Comparison of ENCODE assay signal across 1 cellular context in the genomic region with DNA sequence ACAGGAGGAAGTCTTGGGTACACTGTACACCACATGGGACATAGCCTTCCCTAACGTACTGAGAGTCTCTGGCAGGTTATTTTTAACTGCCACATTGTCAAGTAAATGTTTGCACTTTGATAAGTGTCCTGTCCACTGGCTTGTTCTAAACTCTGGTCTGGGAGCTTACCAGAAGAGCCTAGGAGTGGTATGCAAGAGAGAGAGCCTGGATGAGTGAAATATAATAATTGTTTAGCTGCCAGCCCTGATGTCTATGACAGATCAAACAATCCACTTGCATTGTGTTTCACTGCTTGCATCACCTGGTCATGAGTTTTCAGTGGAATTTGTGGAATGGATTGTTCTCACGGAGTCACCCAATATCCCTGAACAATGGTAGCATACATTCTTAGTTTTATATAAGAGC.
TF ChIP-seq lines count a peak whose summit lies in the region.

No MANE protein-coding gene starts in this region.

TF ChIP-seq in HepG2, 621 proteins besides CTCF, POLR2A, EP300 and RAD21 (continued from another document):
- TF ChIP-seq, protein P1, sequence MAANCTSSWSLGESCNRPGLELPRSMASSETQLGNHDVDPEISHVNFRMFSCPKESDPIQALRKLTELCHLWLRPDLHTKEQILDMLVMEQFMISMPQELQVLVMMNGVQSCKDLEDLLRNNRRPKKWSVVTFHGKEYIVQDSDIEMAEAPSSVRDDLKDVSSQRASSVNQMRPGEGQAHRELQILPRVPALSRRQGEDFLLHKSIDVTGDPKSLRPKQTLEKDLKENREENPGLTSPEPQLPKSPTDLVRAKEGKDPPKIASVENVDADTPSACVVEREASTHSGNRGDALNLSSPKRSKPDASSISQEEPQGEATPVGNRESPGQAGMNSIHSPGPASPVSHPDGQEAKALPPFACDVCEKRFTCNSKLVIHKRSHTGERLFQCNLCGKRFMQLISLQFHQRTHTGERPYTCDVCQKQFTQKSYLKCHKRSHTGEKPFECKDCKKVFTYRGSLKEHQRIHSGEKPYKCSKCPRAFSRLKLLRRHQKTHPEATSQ (CRISPR knock-in tag; IDR thresholded peaks at IDR 0.05; ENCODE audit: borderline replicate concordance): no peak
- no peak for TF ChIP-seq BHLHE40 (IDR thresholded peaks at IDR 0.05; ENCODE audit: low read length)
- TF ChIP-seq, protein P2, sequence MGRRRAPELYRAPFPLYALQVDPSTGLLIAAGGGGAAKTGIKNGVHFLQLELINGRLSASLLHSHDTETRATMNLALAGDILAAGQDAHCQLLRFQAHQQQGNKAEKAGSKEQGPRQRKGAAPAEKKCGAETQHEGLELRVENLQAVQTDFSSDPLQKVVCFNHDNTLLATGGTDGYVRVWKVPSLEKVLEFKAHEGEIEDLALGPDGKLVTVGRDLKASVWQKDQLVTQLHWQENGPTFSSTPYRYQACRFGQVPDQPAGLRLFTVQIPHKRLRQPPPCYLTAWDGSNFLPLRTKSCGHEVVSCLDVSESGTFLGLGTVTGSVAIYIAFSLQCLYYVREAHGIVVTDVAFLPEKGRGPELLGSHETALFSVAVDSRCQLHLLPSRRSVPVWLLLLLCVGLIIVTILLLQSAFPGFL (CRISPR knock-in tag; IDR thresholded peaks at IDR 0.05): no peak
- TF ChIP-seq, protein P3, sequence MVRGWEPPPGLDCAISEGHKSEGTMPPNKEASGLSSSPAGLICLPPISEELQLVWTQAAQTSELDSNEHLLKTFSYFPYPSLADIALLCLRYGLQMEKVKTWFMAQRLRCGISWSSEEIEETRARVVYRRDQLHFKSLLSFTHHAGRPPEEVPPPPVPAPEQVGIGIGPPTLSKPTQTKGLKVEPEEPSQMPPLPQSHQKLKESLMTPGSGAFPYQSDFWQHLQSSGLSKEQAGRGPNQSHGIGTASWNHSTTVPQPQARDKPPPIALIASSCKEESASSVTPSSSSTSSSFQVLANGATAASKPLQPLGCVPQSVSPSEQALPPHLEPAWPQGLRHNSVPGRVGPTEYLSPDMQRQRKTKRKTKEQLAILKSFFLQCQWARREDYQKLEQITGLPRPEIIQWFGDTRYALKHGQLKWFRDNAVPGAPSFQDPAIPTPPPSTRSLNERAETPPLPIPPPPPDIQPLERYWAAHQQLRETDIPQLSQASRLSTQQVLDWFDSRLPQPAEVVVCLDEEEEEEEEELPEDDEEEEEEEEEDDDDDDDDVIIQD (CRISPR knock-in tag; IDR thresholded peaks at IDR 0.05; ENCODE audit: low read depth): no peak
- no peak for TF ChIP-seq MIER2 (CRISPR knock-in tag; IDR thresholded peaks at IDR 0.05)
- no peak for TF ChIP-seq XRCC5 (optimal IDR thresholded peaks at IDR 0.05; ENCODE audit: low read length)
- TF ChIP-seq MTA1 (CRISPR knock-in tag; IDR thresholded peaks at IDR 0.05; ENCODE audit: borderline replicate concordance): no peak
- TF ChIP-seq ZBTB38 (CRISPR knock-in tag; IDR thresholded peaks at IDR 0.05): no peak
- TF ChIP-seq YEATS2 (CRISPR knock-in tag; IDR thresholded peaks at IDR 0.05; ENCODE audit: borderline replicate concordance): no peak
- TF ChIP-seq GATAD2A (CRISPR knock-in tag; IDR thresholded peaks at IDR 0.05): no peak
- TF ChIP-seq ZBTB7A (CRISPR knock-in tag; IDR thresholded peaks at IDR 0.05): no peak
- TF ChIP-seq, protein P4, sequence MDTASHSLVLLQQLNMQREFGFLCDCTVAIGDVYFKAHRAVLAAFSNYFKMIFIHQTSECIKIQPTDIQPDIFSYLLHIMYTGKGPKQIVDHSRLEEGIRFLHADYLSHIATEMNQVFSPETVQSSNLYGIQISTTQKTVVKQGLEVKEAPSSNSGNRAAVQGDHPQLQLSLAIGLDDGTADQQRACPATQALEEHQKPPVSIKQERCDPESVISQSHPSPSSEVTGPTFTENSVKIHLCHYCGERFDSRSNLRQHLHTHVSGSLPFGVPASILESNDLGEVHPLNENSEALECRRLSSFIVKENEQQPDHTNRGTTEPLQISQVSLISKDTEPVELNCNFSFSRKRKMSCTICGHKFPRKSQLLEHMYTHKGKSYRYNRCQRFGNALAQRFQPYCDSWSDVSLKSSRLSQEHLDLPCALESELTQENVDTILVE (CRISPR knock-in tag; IDR thresholded peaks at IDR 0.05): no peak
- peak; percentile 31; the same call in 1 of the 2 replicates for TF ChIP-seq ZNF331 (CRISPR knock-in tag; IDR thresholded peaks at IDR 0.05)
- TF ChIP-seq ETV5 (CRISPR knock-in tag; IDR thresholded peaks at IDR 0.05; ENCODE audit: borderline replicate concordance): no peak
- TF ChIP-seq ETV6 (CRISPR knock-in tag; conservative IDR thresholded peaks at IDR 0.05): no peak
- TF ChIP-seq NFYC (CRISPR knock-in tag; IDR thresholded peaks at IDR 0.05): no peak
- TF ChIP-seq ZNF629 (CRISPR knock-in tag; conservative IDR thresholded peaks at IDR 0.05): no peak
- TF ChIP-seq NCOA2 (CRISPR knock-in tag; IDR thresholded peaks at IDR 0.05): 0 out of 2 replicates have a peak, but pooled peaks have one; percentile 30
- TF ChIP-seq KDM2A (CRISPR knock-in tag; IDR thresholded peaks at IDR 0.05; ENCODE audit: borderline replicate concordance, low read depth): no peak
- no peak for TF ChIP-seq KLF13 (CRISPR knock-in tag; IDR thresholded peaks at IDR 0.05)
- no peak for TF ChIP-seq CHD4 (IDR thresholded peaks at IDR 0.05; ENCODE audit: borderline replicate concordance, low read length)
- TF ChIP-seq ZNF564 (CRISPR knock-in tag; IDR thresholded peaks at IDR 0.05): no peak
- no peak for TF ChIP-seq ZSCAN31 (CRISPR knock-in tag; IDR thresholded peaks at IDR 0.05; ENCODE audit: low read depth)
- TF ChIP-seq, protein P5, sequence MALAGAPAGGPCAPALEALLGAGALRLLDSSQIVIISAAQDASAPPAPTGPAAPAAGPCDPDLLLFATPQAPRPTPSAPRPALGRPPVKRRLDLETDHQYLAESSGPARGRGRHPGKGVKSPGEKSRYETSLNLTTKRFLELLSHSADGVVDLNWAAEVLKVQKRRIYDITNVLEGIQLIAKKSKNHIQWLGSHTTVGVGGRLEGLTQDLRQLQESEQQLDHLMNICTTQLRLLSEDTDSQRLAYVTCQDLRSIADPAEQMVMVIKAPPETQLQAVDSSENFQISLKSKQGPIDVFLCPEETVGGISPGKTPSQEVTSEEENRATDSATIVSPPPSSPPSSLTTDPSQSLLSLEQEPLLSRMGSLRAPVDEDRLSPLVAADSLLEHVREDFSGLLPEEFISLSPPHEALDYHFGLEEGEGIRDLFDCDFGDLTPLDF (CRISPR knock-in tag; IDR thresholded peaks at IDR 0.05): no peak
- no peak for TF ChIP-seq HMGA1 (CRISPR knock-in tag; conservative IDR thresholded peaks at IDR 0.05)
- TF ChIP-seq, protein P6, sequence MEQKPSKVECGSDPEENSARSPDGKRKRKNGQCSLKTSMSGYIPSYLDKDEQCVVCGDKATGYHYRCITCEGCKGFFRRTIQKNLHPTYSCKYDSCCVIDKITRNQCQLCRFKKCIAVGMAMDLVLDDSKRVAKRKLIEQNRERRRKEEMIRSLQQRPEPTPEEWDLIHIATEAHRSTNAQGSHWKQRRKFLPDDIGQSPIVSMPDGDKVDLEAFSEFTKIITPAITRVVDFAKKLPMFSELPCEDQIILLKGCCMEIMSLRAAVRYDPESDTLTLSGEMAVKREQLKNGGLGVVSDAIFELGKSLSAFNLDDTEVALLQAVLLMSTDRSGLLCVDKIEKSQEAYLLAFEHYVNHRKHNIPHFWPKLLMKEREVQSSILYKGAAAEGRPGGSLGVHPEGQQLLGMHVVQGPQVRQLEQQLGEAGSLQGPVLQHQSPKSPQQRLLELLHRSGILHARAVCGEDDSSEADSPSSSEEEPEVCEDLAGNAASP (CRISPR knock-in tag; IDR thresholded peaks at IDR 0.05; ENCODE audit: borderline replicate concordance): 0 out of 2 replicates have a peak, but pooled peaks have one; percentile 10
- no peak for TF ChIP-seq MYNN (CRISPR knock-in tag; IDR thresholded peaks at IDR 0.05; ENCODE audit: low read depth)
- no peak for TF ChIP-seq YEATS4 (CRISPR knock-in tag; IDR thresholded peaks at IDR 0.05; ENCODE audit: borderline replicate concordance)
- no peak for TF ChIP-seq SIN3B (IDR thresholded peaks at IDR 0.05; ENCODE audit: low read length)
- TF ChIP-seq, protein P7, sequence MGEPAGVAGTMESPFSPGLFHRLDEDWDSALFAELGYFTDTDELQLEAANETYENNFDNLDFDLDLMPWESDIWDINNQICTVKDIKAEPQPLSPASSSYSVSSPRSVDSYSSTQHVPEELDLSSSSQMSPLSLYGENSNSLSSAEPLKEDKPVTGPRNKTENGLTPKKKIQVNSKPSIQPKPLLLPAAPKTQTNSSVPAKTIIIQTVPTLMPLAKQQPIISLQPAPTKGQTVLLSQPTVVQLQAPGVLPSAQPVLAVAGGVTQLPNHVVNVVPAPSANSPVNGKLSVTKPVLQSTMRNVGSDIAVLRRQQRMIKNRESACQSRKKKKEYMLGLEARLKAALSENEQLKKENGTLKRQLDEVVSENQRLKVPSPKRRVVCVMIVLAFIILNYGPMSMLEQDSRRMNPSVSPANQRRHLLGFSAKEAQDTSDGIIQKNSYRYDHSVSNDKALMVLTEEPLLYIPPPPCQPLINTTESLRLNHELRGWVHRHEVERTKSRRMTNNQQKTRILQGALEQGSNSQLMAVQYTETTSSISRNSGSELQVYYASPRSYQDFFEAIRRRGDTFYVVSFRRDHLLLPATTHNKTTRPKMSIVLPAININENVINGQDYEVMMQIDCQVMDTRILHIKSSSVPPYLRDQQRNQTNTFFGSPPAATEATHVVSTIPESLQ (CRISPR knock-in tag; conservative IDR thresholded peaks at IDR 0.05): no peak
- no peak for TF ChIP-seq NCOA5 (CRISPR knock-in tag; IDR thresholded peaks at IDR 0.05)
- no peak for TF ChIP-seq ZNF562 (CRISPR knock-in tag; IDR thresholded peaks at IDR 0.05; ENCODE audit: borderline replicate concordance)
- TF ChIP-seq AGO2 (optimal IDR thresholded peaks at IDR 0.05; ENCODE audit: low read depth, low read length): no peak
- no peak for TF ChIP-seq HDAC1 (CRISPR knock-in tag; IDR thresholded peaks at IDR 0.05)
- TF ChIP-seq RCOR2 (CRISPR knock-in tag; IDR thresholded peaks at IDR 0.05): no peak
- TF ChIP-seq ZNF484 (CRISPR knock-in tag; IDR thresholded peaks at IDR 0.05; ENCODE audit: borderline replicate concordance, low read depth): no peak
- TF ChIP-seq ZNF788 (CRISPR knock-in tag; IDR thresholded peaks at IDR 0.05; ENCODE audit: borderline replicate concordance): no peak
- TF ChIP-seq U2AF2 (IDR thresholded peaks at IDR 0.05; ENCODE audit: low read depth, low read length): no peak
- TF ChIP-seq JUND (CRISPR knock-in tag; IDR thresholded peaks at IDR 0.05): no peak
- TF ChIP-seq, protein P8, sequence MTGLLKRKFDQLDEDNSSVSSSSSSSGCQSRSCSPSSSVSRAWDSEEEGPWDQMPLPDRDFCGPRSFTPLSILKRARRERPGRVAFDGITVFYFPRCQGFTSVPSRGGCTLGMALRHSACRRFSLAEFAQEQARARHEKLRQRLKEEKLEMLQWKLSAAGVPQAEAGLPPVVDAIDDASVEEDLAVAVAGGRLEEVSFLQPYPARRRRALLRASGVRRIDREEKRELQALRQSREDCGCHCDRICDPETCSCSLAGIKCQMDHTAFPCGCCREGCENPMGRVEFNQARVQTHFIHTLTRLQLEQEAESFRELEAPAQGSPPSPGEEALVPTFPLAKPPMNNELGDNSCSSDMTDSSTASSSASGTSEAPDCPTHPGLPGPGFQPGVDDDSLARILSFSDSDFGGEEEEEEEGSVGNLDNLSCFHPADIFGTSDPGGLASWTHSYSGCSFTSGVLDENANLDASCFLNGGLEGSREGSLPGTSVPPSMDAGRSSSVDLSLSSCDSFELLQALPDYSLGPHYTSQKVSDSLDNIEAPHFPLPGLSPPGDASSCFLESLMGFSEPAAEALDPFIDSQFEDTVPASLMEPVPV (CRISPR knock-in tag; IDR thresholded peaks at IDR 0.05): no peak
- TF ChIP-seq, protein P9, sequence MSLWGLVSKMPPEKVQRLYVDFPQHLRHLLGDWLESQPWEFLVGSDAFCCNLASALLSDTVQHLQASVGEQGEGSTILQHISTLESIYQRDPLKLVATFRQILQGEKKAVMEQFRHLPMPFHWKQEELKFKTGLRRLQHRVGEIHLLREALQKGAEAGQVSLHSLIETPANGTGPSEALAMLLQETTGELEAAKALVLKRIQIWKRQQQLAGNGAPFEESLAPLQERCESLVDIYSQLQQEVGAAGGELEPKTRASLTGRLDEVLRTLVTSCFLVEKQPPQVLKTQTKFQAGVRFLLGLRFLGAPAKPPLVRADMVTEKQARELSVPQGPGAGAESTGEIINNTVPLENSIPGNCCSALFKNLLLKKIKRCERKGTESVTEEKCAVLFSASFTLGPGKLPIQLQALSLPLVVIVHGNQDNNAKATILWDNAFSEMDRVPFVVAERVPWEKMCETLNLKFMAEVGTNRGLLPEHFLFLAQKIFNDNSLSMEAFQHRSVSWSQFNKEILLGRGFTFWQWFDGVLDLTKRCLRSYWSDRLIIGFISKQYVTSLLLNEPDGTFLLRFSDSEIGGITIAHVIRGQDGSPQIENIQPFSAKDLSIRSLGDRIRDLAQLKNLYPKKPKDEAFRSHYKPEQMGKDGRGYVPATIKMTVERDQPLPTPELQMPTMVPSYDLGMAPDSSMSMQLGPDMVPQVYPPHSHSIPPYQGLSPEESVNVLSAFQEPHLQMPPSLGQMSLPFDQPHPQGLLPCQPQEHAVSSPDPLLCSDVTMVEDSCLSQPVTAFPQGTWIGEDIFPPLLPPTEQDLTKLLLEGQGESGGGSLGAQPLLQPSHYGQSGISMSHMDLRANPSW (CRISPR knock-in tag; IDR thresholded peaks at IDR 0.05; ENCODE audit: borderline replicate concordance): no peak
- no peak for TF ChIP-seq SOX6 (IDR thresholded peaks at IDR 0.05)
- TF ChIP-seq SOX6 (CRISPR knock-in tag; IDR thresholded peaks at IDR 0.05): peak; percentile 59
- no peak for TF ChIP-seq ZNF792 (CRISPR knock-in tag; IDR thresholded peaks at IDR 0.05)
- peak; percentile 96; the same call in 1 of the 2 replicates for TF ChIP-seq MEF2D (CRISPR knock-in tag; IDR thresholded peaks at IDR 0.05)
- TF ChIP-seq ZBTB3 (CRISPR knock-in tag; IDR thresholded peaks at IDR 0.05; ENCODE audit: borderline replicate concordance, low read depth): no peak
- TF ChIP-seq, protein P10, sequence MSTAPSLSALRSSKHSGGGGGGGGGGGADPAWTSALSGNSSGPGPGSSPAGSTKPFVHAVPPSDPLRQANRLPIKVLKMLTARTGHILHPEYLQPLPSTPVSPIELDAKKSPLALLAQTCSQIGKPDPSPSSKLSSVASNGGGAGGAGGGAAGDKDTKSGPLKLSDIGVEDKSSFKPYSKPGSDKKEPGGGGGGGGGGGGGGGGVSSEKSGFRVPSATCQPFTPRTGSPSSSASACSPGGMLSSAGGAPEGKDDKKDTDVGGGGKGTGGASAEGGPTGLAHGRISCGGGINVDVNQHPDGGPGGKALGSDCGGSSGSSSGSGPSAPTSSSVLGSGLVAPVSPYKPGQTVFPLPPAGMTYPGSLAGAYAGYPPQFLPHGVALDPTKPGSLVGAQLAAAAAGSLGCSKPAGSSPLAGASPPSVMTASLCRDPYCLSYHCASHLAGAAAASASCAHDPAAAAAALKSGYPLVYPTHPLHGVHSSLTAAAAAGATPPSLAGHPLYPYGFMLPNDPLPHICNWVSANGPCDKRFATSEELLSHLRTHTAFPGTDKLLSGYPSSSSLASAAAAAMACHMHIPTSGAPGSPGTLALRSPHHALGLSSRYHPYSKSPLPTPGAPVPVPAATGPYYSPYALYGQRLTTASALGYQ (CRISPR knock-in tag; IDR thresholded peaks at IDR 0.05): no peak
- TF ChIP-seq GLI4 (CRISPR knock-in tag; IDR thresholded peaks at IDR 0.05; ENCODE audit: borderline replicate concordance): no peak
- no peak for TF ChIP-seq ZNF501 (CRISPR knock-in tag; IDR thresholded peaks at IDR 0.05)
- no peak for TF ChIP-seq ZNF605 (CRISPR knock-in tag; IDR thresholded peaks at IDR 0.05)
- no peak for TF ChIP-seq SMARCE1 (IDR thresholded peaks at IDR 0.05; ENCODE audit: borderline replicate concordance)
- no peak for TF ChIP-seq ZNF441 (CRISPR knock-in tag; IDR thresholded peaks at IDR 0.05; ENCODE audit: borderline replicate concordance)
- no peak for TF ChIP-seq ARNT2 (CRISPR knock-in tag; IDR thresholded peaks at IDR 0.05; ENCODE audit: low read depth)
- no peak for TF ChIP-seq RFXANK (CRISPR knock-in tag; IDR thresholded peaks at IDR 0.05)
